ENCODE assay signal across 9 cellular contexts in the genomic region with DNA sequence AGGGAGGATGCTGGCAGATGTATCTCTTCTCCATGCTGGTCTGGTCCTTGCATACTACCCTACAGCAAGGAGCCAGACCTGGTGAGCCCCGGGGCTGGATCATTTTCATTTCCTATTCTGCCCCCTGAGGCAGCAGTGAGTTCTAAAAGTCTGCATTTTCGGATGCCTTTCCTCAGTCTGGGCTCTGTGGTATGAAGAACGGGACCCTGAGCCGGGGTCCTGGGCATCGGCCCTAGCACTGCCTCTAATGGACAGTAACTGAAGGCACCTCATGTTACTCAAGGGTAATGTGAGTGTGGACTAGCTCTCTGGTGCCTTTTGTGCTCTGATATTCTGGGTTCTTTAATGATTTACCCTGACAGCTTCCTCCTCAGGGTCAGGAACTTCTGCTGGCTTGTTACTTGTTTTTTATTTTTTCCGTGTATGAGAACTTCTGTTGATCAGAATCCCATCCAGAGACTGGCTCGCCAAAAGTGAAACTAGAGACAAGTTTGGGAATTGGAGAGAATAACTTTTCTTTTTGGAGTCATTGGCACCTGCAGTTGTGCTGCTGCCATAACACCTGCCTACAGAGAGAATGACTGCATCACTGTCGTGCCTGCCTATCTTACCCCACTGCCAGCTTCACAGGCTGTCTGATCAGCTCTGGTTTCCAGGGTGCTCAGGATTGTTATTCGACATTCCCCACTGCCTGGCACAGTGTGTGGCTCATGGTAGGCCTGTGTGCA.
DNase-seq lines count a peak whose midpoint lies in the region; ATAC-seq and TF ChIP-seq lines count a peak whose summit lies in the region.
"Had no signal": no experiment of that assay in that cellular context is flagged by ENCODE, and none has a peak within 500 bp of the region (broad histone marks: within the 10 kb centered on the region; RNA-seq: fewer than 3 reads in every experiment).

No MANE protein-coding gene starts in this region.

- H3K4me3 ChIP-seq in gastrocnemius medialis = peak overlapping the region in 3 of 4 donors; percentile 3 to 32 (median 27)

- no peak for DNase-seq in gastrocnemius medialis
- no peak for DNase-seq in NCI-H1417 (lab: John Stamatoyannopoulos, UW)
- no peak for DNase-seq in NCI-H748 treated with DMSO at 0.1 percent for 48 hours (lab: John Stamatoyannopoulos, UW)
- DNase-seq in NOMO-1 treated with DMSO at 0.1 percent for 48 hours (lab: John Stamatoyannopoulos, UW; ENCODE audit: unreplicated experiment) = no peak
- no peak for DNase-seq in D341Med (ENCODE audit: low spot score)
- DNase-seq: RPMI8226 had no signal

- peaks cover 66 to 75% of the 10 kb centered on the region in 2 donors for H3K4me1 ChIP-seq in gastrocnemius medialis

- intact Hi-C loops in gastrocnemius medialis (cut with DNase I; ENCODE audit: low total_unique reads) = no loop called here

- no peak for TF ChIP-seq CTCF in gastrocnemius medialis (IDR thresholded peaks at IDR 0.05 in 4 of 5, conservative IDR thresholded peaks at IDR 0.05 in 1 of 5)

- peak overlapping the region; percentile 51 to 73 (median 68) for H3K27ac ChIP-seq in gastrocnemius medialis

- no peaks in the 10 kb centered on the region for H3K27me3 ChIP-seq in gastrocnemius medialis

- ATAC-seq in GM18907 (IDR thresholded peaks at IDR 0.05; ENCODE audit: unreplicated experiment) (peak; percentile 27), HG03460 (IDR thresholded peaks at IDR 0.05; ENCODE audit: unreplicated experiment) (peak; percentile 16), esophagus mucosa (peak; percentile 14), gastrocnemius medialis (peak; percentile 31 to 45)

- H3K36me3 ChIP-seq in gastrocnemius medialis = no peaks in the 10 kb centered on the region

- no peak for TF ChIP-seq POLR2A in gastrocnemius medialis (IDR thresholded peaks at IDR 0.05)

- H3K9me3 ChIP-seq in gastrocnemius medialis = no peaks in the 10 kb centered on the region

- in situ Hi-C loops in gastrocnemius medialis (cut with MboI; ENCODE audit: low sequenced_read_pairs in 4 of 4) = no loop called here
